In genomic region chr20:57748601-57749130, GRCh38 we compare ENCODE assay signal across 8 cellular contexts. TPM values are rescaled to one million over a fixed set of nuclear protein-coding genes. Genes with fewer than 3 reads are reported as not detected.
DNase-seq lines count a peak whose midpoint lies in the region; ATAC-seq and TF ChIP-seq lines count a peak whose summit lies in the region.

No MANE protein-coding gene starts in this region.

- 0% methylated on average over 13 to 29 of the region's 29 CpGs for WGBS in testis, 2 donors

- TF ChIP-seq CTCF in Peyer's patch (IDR thresholded peaks at IDR 0.05) (no peak), foreskin keratinocyte (conservative IDR thresholded peaks at IDR 0.05) (peak; percentile 32), osteocyte (IDR thresholded peaks at IDR 0.05) (no peak), testis (IDR thresholded peaks at IDR 0.05) (no peak)

- peak overlapping the region; percentile 97 for H3K27ac Mint-ChIP-seq in osteocyte (ENCODE audit: unreplicated experiment)

- H3K27ac ChIP-seq in Peyer's patch (peak overlapping the region in 2 of 4 donors; percentile 6 to 60), foreskin keratinocyte (peak overlapping the region; percentile 31), testis (peak overlapping the region in 1 of 2 donors; percentile 14)

- H3K36me3 Mint-ChIP-seq in osteocyte (ENCODE audit: unreplicated experiment), result no peaks in the 10 kb centered on the region

- DNase-seq in DMS 273 treated with DMSO at 0.1 percent for 48 hours (lab: John Stamatoyannopoulos, UW) (peak; percentile 70), Peyer's patch (peak; percentile 17 to 80 (median 71)), foreskin keratinocyte (peak; percentile 80 to 82), osteocyte (ENCODE audit: extremely low spot score, unreplicated experiment) (peak; percentile 97), testis (peak; percentile 72), cerebellar nuclear complex (lab: John Stamatoyannopoulos, UW) (no peak)
- peak; percentile 29 for DNase-seq in activated T-helper 9 cell treated with anti-CD3 and anti-CD28 coated beads, Interleukin-2, amount 50 U/mL, for 16 hours (ENCODE audit: low read depth)

- peaks cover 31% of the 10 kb centered on the region for H3K4me1 Mint-ChIP-seq in osteocyte (ENCODE audit: unreplicated experiment)

- H3K4me3 Mint-ChIP-seq in osteocyte (ENCODE audit: unreplicated experiment), result peak overlapping the region; percentile 64

- no peaks in the 10 kb centered on the region for H3K9me3 ChIP-seq in Peyer's patch
- H3K9me3 ChIP-seq in testis, result no peaks in the 10 kb centered on the region

- ATAC-seq in HG03442 (IDR thresholded peaks at IDR 0.05; ENCODE audit: unreplicated experiment), result peak; percentile 55
- ATAC-seq in foreskin keratinocyte, result peak; percentile 90

- H3K27me3 ChIP-seq in Peyer's patch (no peaks in the 10 kb centered on the region), foreskin keratinocyte (peaks cover 14% of the 10 kb centered on the region), testis (no peaks in the 10 kb centered on the region)

- H3K4me3 ChIP-seq in Peyer's patch (peak overlapping the region; percentile 6 to 39 (median 22)), testis (peak overlapping the region; percentile 19 to 38)

- no peak for TF ChIP-seq POLR2A in Peyer's patch (IDR thresholded peaks at IDR 0.05)
- TF ChIP-seq POLR2A in testis (IDR thresholded peaks at IDR 0.05), result no peak

- no peaks in the 10 kb centered on the region for H3K9me3 Mint-ChIP-seq in osteocyte (ENCODE audit: unreplicated experiment)

- H3K27me3 Mint-ChIP-seq in osteocyte (ENCODE audit: unreplicated experiment), result no peaks in the 10 kb centered on the region

- H3K4me1 ChIP-seq in Peyer's patch (peaks cover 0 to 22% (median 0%) of the 10 kb centered on the region in 4 donors), foreskin keratinocyte (peaks cover 5% of the 10 kb centered on the region), testis (peaks cover 16% of the 10 kb centered on the region)

- H3K36me3 ChIP-seq in Peyer's patch (no peaks in the 10 kb centered on the region), testis (ENCODE audit: low read depth, missing control alignments) (no peaks in the 10 kb centered on the region)

- intact Hi-C loops in testis (cut with DNase I; ENCODE audit: low total_unique reads), result no loop called here

RNA-seq across cellular contexts. Expression of gene PMEPA1, which starts 38.9 kb away (rescaled TPM):
- total RNA-seq in Peyer's patch, result 1 to 10 TPM; 3.3 to 5.5 (median 4.6) TPM
- 50.3 and 171 TPM in 2 replicates for total RNA-seq in foreskin keratinocyte
- 38.6 and 108 TPM in 2 replicates for polyA plus RNA-seq in foreskin keratinocyte
- total RNA-seq in osteocyte, result 24.1 and 28.2 TPM in 2 replicates
- total RNA-seq in testis, result 10 to 100 TPM in 1 of 2 donors, 1 to 10 TPM in 1; 8.1 to 12.1 TPM
- polyA plus RNA-seq in testis (ENCODE audit: insufficient read depth, low read depth, low replicate concordance), result 16.8 TPM

Comparison
In these comparisons a context has a peak if more than half of its experiments do, and no peak if none do; other contexts are left out.
1. DNase-seq: peak in DMS 273 treated with DMSO at 0.1 percent for 48 hours (single experiment), Peyer's patch (3 of 3), activated T-helper 9 cell treated with anti-CD3 and anti-CD28 coated beads, Interleukin-2, amount 50 U/mL, for 16 hours (single experiment), foreskin keratinocyte (2 of 2), osteocyte (single experiment) and testis (single experiment); none in cerebellar nuclear complex (0 of 2).